Comparison of ENCODE assay signal across 8 cellular contexts in the genomic region with DNA sequence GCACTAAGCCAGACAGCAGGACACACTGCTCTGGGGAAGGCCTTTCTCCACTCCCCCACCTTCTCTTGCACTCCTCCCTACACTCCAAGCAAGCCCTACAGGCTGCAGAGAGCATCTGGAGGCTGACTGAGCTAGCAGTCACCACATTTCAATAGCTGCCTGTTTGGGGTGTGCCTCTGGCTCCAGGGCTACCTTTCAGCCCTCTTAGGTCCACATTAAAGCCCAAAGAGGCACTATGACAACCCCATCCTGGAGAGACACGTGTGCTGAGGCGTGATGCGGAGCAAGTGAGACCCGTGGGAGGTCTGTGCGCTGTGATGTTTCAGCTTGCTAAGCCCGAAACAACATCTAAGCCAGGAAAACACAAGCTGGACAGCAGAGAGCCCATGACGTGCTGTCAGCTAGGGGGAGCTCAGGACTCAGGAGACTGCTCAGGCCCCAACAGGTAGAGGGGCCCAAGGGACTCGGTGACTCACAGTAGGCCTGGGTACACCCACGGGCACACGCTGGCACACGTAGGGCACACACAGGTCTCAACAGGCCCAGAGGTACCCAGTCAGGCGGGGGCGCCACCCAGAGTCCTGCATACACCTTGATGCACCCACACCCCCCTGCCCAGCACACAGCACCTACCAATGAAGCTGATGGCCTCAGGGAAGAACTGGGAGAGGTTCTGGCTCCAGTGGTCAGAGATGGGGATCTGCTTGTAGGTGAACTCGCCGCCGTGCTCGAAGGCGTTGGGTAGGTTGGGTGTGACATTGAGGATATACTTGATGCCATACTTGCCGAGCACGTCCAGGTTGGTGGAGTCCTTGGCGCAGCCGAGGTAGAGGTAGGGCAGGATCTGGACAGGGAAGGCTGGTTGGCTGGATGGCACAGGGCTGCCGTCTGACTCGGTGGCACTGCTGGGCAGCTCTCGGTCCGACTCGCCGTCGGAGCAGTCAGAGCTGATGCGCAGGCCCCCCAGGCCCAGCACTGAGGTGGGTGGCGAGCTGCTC. TPM values are rescaled to one million over a fixed set of nuclear protein-coding genes. Genes with fewer than 3 reads are reported as not detected.
DNase-seq lines count a peak whose midpoint lies in the region; ATAC-seq and TF ChIP-seq lines count a peak whose summit lies in the region.

No MANE protein-coding gene starts in this region.

- H3K9me3 ChIP-seq in heart left ventricle: no peaks in the 10 kb centered on the region
- H3K9me3 ChIP-seq in psoas muscle: no peaks in the 10 kb centered on the region

- WGBS in heart left ventricle, 4 donors: 54 to 67% (median 60%) methylated on average over 18 to 31 of the region's 31 CpGs
- WGBS in psoas muscle, 3 donors: 63 to 72% (median 71%) methylated on average over 31 of the region's 31 CpGs

- peak overlapping the region; percentile 82 to 97 (median 94) for H3K27ac ChIP-seq in heart left ventricle
- H3K27ac ChIP-seq in psoas muscle: peak overlapping the region; percentile 86

- TF ChIP-seq CTCF in heart left ventricle (IDR thresholded peaks at IDR 0.05): peak in 9 of 12 donors; percentile 2 to 49 (median 21)
- TF ChIP-seq CTCF in fibroblast of mammary gland (conservative IDR thresholded peaks at IDR 0.05; ENCODE audit: control insufficient read depth, insufficient read depth, low read depth, low read length): peak; percentile 28
- TF ChIP-seq CTCF in psoas muscle (IDR thresholded peaks at IDR 0.05): peak; percentile 6

- H3K4me3 ChIP-seq in heart left ventricle (peak overlapping the region; percentile 5 to 96 (median 88)), fibroblast of mammary gland (ENCODE audit: control insufficient read depth, low read depth, low read length) (peak overlapping the region; percentile 24), psoas muscle (peak overlapping the region; percentile 87)

- H3K36me3 ChIP-seq in heart left ventricle (peaks cover 3 to 53% (median 45%) of the 10 kb centered on the region in 9 donors), psoas muscle (ENCODE audit: insufficient read depth in 1 of 2, low read depth in 1 of 2) (peaks cover 3 to 45% of the 10 kb centered on the region in 2 donors)

- H3K4me1 ChIP-seq in heart left ventricle (peaks cover 19 to 83% (median 63%) of the 10 kb centered on the region in 12 donors), psoas muscle (peaks cover 50% of the 10 kb centered on the region)

- DNase-seq in heart left ventricle (peak in 2 of 5 donors; percentile 41 to 52), left ventricle myocardium superior (no peak), activated T-cell treated with anti-CD3 and anti-CD28 coated beads for 24 hours (ENCODE audit: low read depth) (peak; percentile 22), fibroblast of mammary gland (ENCODE audit: low read depth) (peak; percentile 60), psoas muscle (peak in 1 of 2 donors; percentile 69), GM19238 (ENCODE audit: insufficient read length, low spot score) (no peak), NCI-H1694 (lab: John Stamatoyannopoulos, UW) (no peak), DMS79 treated with DMSO at 0.1 percent for 48 hours (lab: John Stamatoyannopoulos, UW) (no peak)

- no peak for TF ChIP-seq POLR2A in heart left ventricle (IDR thresholded peaks at IDR 0.05)

- intact Hi-C loops in heart left ventricle (cut with DNase I): loop anchor here (1.0 to 5.0 kb wide), 13 partner anchors 29 to 91 kb away; no protein-coding TSS in a partner anchor
- intact Hi-C loops in left ventricle myocardium superior (cut with micrococcal nuclease): loop anchor here (10.0 kb wide), 1 partner anchor 49 kb away; no protein-coding TSS in a partner anchor
- intact Hi-C loops in psoas muscle (cut with DNase I): loop anchor here (2.0 to 5.0 kb wide), 5 partner anchors 29 to 111 kb away; a partner anchor contains a TSS

- H3K27me3 ChIP-seq in heart left ventricle: no peaks in the 10 kb centered on the region
- H3K27me3 ChIP-seq in psoas muscle (ENCODE audit: insufficient read depth in 3 of 3, low read length in 2 of 3): no peaks in the 10 kb centered on the region

- ATAC-seq in heart left ventricle (peak in 1 of 4 donors; percentile 15), left ventricle myocardium superior (no peak), psoas muscle (no peak)

RNA-seq across cellular contexts. Expression of a gene that starts 2.8 kb away (rescaled TPM):
- total RNA-seq in heart left ventricle: 10 to 100 TPM; 14.5 to 33.2 (median 20.7) TPM
- polyA plus RNA-seq in heart left ventricle: 10 to 100 TPM in 1 of 2 donors, 1 to 10 TPM in 1; 9.2 to 26.1 TPM
- 25.2 TPM for total RNA-seq in left ventricle myocardium superior
- total RNA-seq in psoas muscle: 10 to 100 TPM in 3 of 4 donors, 1 to 10 TPM in 1; 9.7 to 31.9 (median 17.1) TPM
- 10 to 100 TPM in 2 of 3 donors, 1 to 10 TPM in 1; 7.4 to 27.6 (median 15.7) TPM for polyA plus RNA-seq in psoas muscle

RNA-seq across cellular contexts. Expression of a gene that starts 57.9 kb away (rescaled TPM):
- total RNA-seq in heart left ventricle (100 to 1,000 TPM; 515 to 986 (median 681) TPM), left ventricle myocardium superior (663 TPM), psoas muscle (1,000 to 10,000 TPM; 1,113 to 1,294 (median 1,226) TPM)
- polyA plus RNA-seq in heart left ventricle (1,000 to 10,000 TPM; 1,354 to 1,405 TPM), psoas muscle (1,000 to 10,000 TPM; 2,395 to 2,767 (median 2,598) TPM)

Comparison
In these comparisons a context has a peak if more than half of its experiments do, and no peak if none do; other contexts are left out.
1. DNase-seq: peak in activated T-cell treated with anti-CD3 and anti-CD28 coated beads for 24 hours (single experiment) and fibroblast of mammary gland (single experiment); none in left ventricle myocardium superior (single experiment), GM19238 (single experiment), NCI-H1694 (single experiment) and DMS79 treated with DMSO at 0.1 percent for 48 hours (single experiment).
2. H3K4me3 ChIP-seq: peak in every context shown above with its lines; median percentile 88 in heart left ventricle; 87 in psoas muscle; 24 in fibroblast of mammary gland.
3. Peak in every context shown above with its lines, with median percentiles within 50 percentile points of each other: CTCF ChIP-seq.